29 cellular contexts compared by ENCODE assay signal in the genomic region with DNA sequence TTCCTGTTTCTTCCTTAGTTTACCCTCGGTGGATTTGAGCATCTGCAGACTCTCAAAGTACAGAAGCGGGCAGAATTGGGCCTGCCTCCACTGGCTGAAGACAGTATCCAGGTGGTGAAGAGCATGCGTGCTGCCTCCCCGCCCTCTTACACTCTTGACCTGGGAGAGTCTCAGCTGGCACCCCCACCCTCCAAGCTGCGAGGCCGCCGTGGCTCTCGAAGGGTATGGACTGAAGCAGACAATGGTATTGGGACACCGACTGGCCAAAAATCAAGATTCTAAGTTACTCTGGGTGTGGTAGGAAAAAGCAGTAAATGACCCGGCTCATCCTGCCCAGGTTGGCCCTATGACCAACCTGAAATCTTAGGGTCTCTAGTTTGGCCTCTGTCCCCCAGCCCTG. TPM values are rescaled to one million over a fixed set of nuclear protein-coding genes. Genes with fewer than 3 reads are reported as not detected.
"Had no signal": no experiment of that assay in that cellular context is flagged by ENCODE, and none has a peak within 500 bp of the region (broad histone marks: within the 10 kb centered on the region; RNA-seq: fewer than 3 reads in every experiment).

No MANE protein-coding gene starts in this region.

- H3K9me3 Mint-ChIP-seq: stimulated activated effector memory CD8-positive, alpha-beta T cell treated with anti-CD3 and anti-CD28 coated beads, Interleukin-12 subunit alpha, Interleukin-12 subunit beta, amount 100 ng/mL, for 72 hours; stimulated activated memory B cell treated with anti-CD40 and anti-IgM and Interleukin-4, amounts not matched to agents 10 μg/mL and 1 μg/mL and 100 μg/mL, for 72 hours; stimulated activated naive B cell treated with anti-CD40 and anti-IgM and Interleukin-4, amounts not matched to agents 10 μg/mL and 1 μg/mL and 100 μg/mL, for 72 hours; stimulated activated naive CD8-positive, alpha-beta T cell treated with anti-CD3 and anti-CD28 coated beads, Interleukin-15, amount 100 ng/mL, for 72 hours; stimulated activated naive CD8-positive, alpha-beta T cell treated with anti-CD3 and anti-CD28 coated beads, Interleukin-15, Interleukin-2, amounts not matched to agents 100 ng/mL and 50 ng/mL, for 24 hours; type B pancreatic cell had no signal

- H3K4me3 ChIP-seq: stomach, suprapubic skin, testis, thoracic aorta, thyroid gland, tibial artery, tibial nerve, transverse colon, upper lobe of left lung, upper lobe of right lung, uterus, vagina had no signal

- H3K4me1 Mint-ChIP-seq: stimulated activated effector memory CD8-positive, alpha-beta T cell treated with anti-CD3 and anti-CD28 coated beads, Interleukin-12 subunit alpha, Interleukin-12 subunit beta, amount 100 ng/mL, for 72 hours; stimulated activated memory B cell treated with anti-CD40 and anti-IgM and Interleukin-4, amounts not matched to agents 10 μg/mL and 1 μg/mL and 100 μg/mL, for 72 hours; stimulated activated naive B cell treated with anti-CD40 and anti-IgM and Interleukin-4, amounts not matched to agents 10 μg/mL and 1 μg/mL and 100 μg/mL, for 72 hours; stimulated activated naive CD8-positive, alpha-beta T cell treated with anti-CD3 and anti-CD28 coated beads, Interleukin-15, amount 100 ng/mL, for 72 hours had no signal

- H3K27me3 Mint-ChIP-seq: stimulated activated memory B cell treated with anti-CD40 and anti-IgM and Interleukin-4, amounts not matched to agents 10 μg/mL and 1 μg/mL and 100 μg/mL, for 72 hours; stimulated activated naive B cell treated with anti-CD40 and anti-IgM and Interleukin-4, amounts not matched to agents 10 μg/mL and 1 μg/mL and 100 μg/mL, for 72 hours; stimulated activated naive CD8-positive, alpha-beta T cell treated with anti-CD3 and anti-CD28 coated beads, Interleukin-15, amount 100 ng/mL, for 72 hours; stimulated activated naive CD8-positive, alpha-beta T cell treated with anti-CD3 and anti-CD28 coated beads, Interleukin-15, Interleukin-2, amounts not matched to agents 100 ng/mL and 50 ng/mL, for 24 hours; type B pancreatic cell had no signal

- H3K36me3 ChIP-seq: suprapubic skin, thoracic aorta, thyroid gland, tibial artery, tibial nerve, transverse colon, upper lobe of left lung, upper lobe of right lung, uterus, vagina had no signal

- H3K36me3 Mint-ChIP-seq: stimulated activated effector memory CD8-positive, alpha-beta T cell treated with anti-CD3 and anti-CD28 coated beads, Interleukin-12 subunit alpha, Interleukin-12 subunit beta, amount 100 ng/mL, for 72 hours; stimulated activated memory B cell treated with anti-CD40 and anti-IgM and Interleukin-4, amounts not matched to agents 10 μg/mL and 1 μg/mL and 100 μg/mL, for 72 hours; stimulated activated naive B cell treated with anti-CD40 and anti-IgM and Interleukin-4, amounts not matched to agents 10 μg/mL and 1 μg/mL and 100 μg/mL, for 72 hours; type B pancreatic cell had no signal

- H3K27me3 ChIP-seq: stomach, suprapubic skin, testis, thyroid gland, tibial artery, tibial nerve, transverse colon, upper lobe of left lung, upper lobe of right lung, uterus, vagina had no signal

- DNase-seq: stimulated activated CD4-positive, alpha-beta T cell treated with anti-CD3 and anti-CD28 coated beads, Interleukin-2, amount 100 ng/mL, for 48 hours; stimulated activated CD4-positive, alpha-beta T cell treated with anti-CD3 and anti-CD28 coated beads, Interleukin-4, amount 100 ng/mL, for 1 hour; stimulated activated CD4-positive, alpha-beta T cell treated with anti-CD3 and anti-CD28 coated beads, Interleukin-4, amount 100 ng/mL, for 24 hours; stimulated activated CD4-positive, alpha-beta T cell treated with anti-CD3 and anti-CD28 coated beads, Interleukin-4, amount 100 ng/mL, for 4 hours; stimulated activated CD8-positive, alpha-beta memory T cell treated with anti-CD3 and anti-CD28 coated beads, Interleukin-4, amount 100 ng/mL, for 48 hours; stimulated activated naive B cell treated with anti-CD40 and anti-IgM and Interleukin-4, amounts not matched to agents 10 μg/mL and 1 μg/mL and 100 μg/mL, for 72 hours; stimulated activated naive CD4-positive, alpha-beta T cell; stimulated activated naive CD4-positive, alpha-beta T cell treated with Interleukin-2 at 50 U/mL for 16 hours; stimulated activated naive CD8-positive, alpha-beta T cell treated with anti-CD3 and anti-CD28 coated beads, Interleukin-15, amount 100 ng/mL, for 72 hours; stimulated activated naive CD8-positive, alpha-beta T cell treated with anti-CD3 and anti-CD28 coated beads, Interleukin-15, Interleukin-2, amounts not matched to agents 100 U/mL and 50 U/mL, for 24 hours; stomach; substantia nigra; testis; thyroid gland; tibial artery; transverse colon; upper lobe of right lung; uterus had no signal

- ATAC-seq: stimulated activated effector memory CD8-positive, alpha-beta T cell treated with anti-CD3 and anti-CD28 coated beads, Interleukin-12 subunit alpha, Interleukin-12 subunit beta, amount 100 ng/mL, for 72 hours; stimulated activated memory B cell treated with anti-CD40 and anti-IgM and Interleukin-4, amounts not matched to agents 10 μg/mL and 1 μg/mL and 100 μg/mL, for 72 hours; stimulated activated naive B cell treated with anti-CD40 and anti-IgM and Interleukin-4, amounts not matched to agents 10 μg/mL and 1 μg/mL and 100 μg/mL, for 72 hours; stimulated activated naive CD8-positive, alpha-beta T cell treated with anti-CD3 and anti-CD28 coated beads, Interleukin-15, amount 100 ng/mL, for 72 hours; stimulated activated naive CD8-positive, alpha-beta T cell treated with anti-CD3 and anti-CD28 coated beads, Interleukin-15, Interleukin-2, amounts not matched to agents 100 U/mL and 50 U/mL, for 24 hours; upper lobe of right lung had no signal

- H3K27ac Mint-ChIP-seq: stimulated activated effector memory CD8-positive, alpha-beta T cell treated with anti-CD3 and anti-CD28 coated beads, Interleukin-12 subunit alpha, Interleukin-12 subunit beta, amount 100 ng/mL, for 72 hours; stimulated activated memory B cell treated with anti-CD40 and anti-IgM and Interleukin-4, amounts not matched to agents 10 μg/mL and 1 μg/mL and 100 μg/mL, for 72 hours; stimulated activated naive B cell treated with anti-CD40 and anti-IgM and Interleukin-4, amounts not matched to agents 10 μg/mL and 1 μg/mL and 100 μg/mL, for 72 hours; stimulated activated naive CD8-positive, alpha-beta T cell treated with anti-CD3 and anti-CD28 coated beads, Interleukin-15, amount 100 ng/mL, for 72 hours; stimulated activated naive CD8-positive, alpha-beta T cell treated with anti-CD3 and anti-CD28 coated beads, Interleukin-15, Interleukin-2, amounts not matched to agents 100 ng/mL and 50 ng/mL, for 24 hours; type B pancreatic cell had no signal

- H3K9me3 ChIP-seq: stomach, suprapubic skin, testis, thoracic aorta, thyroid gland, tibial artery, tibial nerve, transverse colon, upper lobe of left lung, upper lobe of right lung, uterus, vagina had no signal

- H3K4me1 ChIP-seq: stomach, suprapubic skin, testis, thyroid gland, tibial artery, tibial nerve, transverse colon, upper lobe of left lung, upper lobe of right lung, uterus, vagina had no signal

- H3K27ac ChIP-seq: stomach, suprapubic skin, testis, thoracic aorta, thyroid gland, tibial artery, tibial nerve, transverse colon, upper lobe of left lung, upper lobe of right lung, uterus, vagina had no signal

- H3K4me3 Mint-ChIP-seq: stimulated activated effector memory CD8-positive, alpha-beta T cell treated with anti-CD3 and anti-CD28 coated beads, Interleukin-12 subunit alpha, Interleukin-12 subunit beta, amount 100 ng/mL, for 72 hours; stimulated activated memory B cell treated with anti-CD40 and anti-IgM and Interleukin-4, amounts not matched to agents 10 μg/mL and 1 μg/mL and 100 μg/mL, for 72 hours; stimulated activated naive B cell treated with anti-CD40 and anti-IgM and Interleukin-4, amounts not matched to agents 10 μg/mL and 1 μg/mL and 100 μg/mL, for 72 hours; stimulated activated naive CD8-positive, alpha-beta T cell treated with anti-CD3 and anti-CD28 coated beads, Interleukin-15, amount 100 ng/mL, for 72 hours; stimulated activated naive CD8-positive, alpha-beta T cell treated with anti-CD3 and anti-CD28 coated beads, Interleukin-15, Interleukin-2, amounts not matched to agents 100 ng/mL and 50 ng/mL, for 24 hours; type B pancreatic cell had no signal

RNA-seq across cellular contexts. Expression of a gene that starts 45.9 kb away (rescaled TPM):
- total RNA-seq: stomach, subcutaneous adipose tissue, suprapubic skin, thoracic aorta, transverse colon, upper lobe of right lung, urinary bladder, vagina had no signal
- polyA plus RNA-seq: urinary bladder had no signal
